In genomic region chr7:25069900-25070443, GRCh38 we compare ENCODE assay signal across 1 cellular context.
TF ChIP-seq lines count a peak whose summit lies in the region.

No MANE protein-coding gene starts in this region.

TF ChIP-seq in WTC11, 78 proteins besides CTCF, POLR2A, EP300 and RAD21:
- TF ChIP-seq NFYB (CRISPR knock-in tag; conservative IDR thresholded peaks at IDR 0.05; ENCODE audit: low read depth), result no peak
- TF ChIP-seq MLX (CRISPR knock-in tag; IDR thresholded peaks at IDR 0.05), result no peak
- no peak for TF ChIP-seq MAX (CRISPR knock-in tag; IDR thresholded peaks at IDR 0.05)
- TF ChIP-seq GTF2I (CRISPR knock-in tag; conservative IDR thresholded peaks at IDR 0.05), result no peak
- no peak for TF ChIP-seq MYBL2 (CRISPR knock-in tag; IDR thresholded peaks at IDR 0.05)
- TF ChIP-seq JUN (CRISPR knock-in tag; IDR thresholded peaks at IDR 0.05), result no peak
- no peak for TF ChIP-seq ETV6 (CRISPR knock-in tag; IDR thresholded peaks at IDR 0.05)
- no peak for TF ChIP-seq ESRRA (CRISPR knock-in tag; IDR thresholded peaks at IDR 0.05; ENCODE audit: borderline replicate concordance)
- no peak for TF ChIP-seq GABPB1 (CRISPR knock-in tag; IDR thresholded peaks at IDR 0.05)
- TF ChIP-seq ZNF263 (CRISPR knock-in tag; IDR thresholded peaks at IDR 0.05; ENCODE audit: low read depth), result no peak
- no peak for TF ChIP-seq PRRX2 (CRISPR knock-in tag; IDR thresholded peaks at IDR 0.05)
- no peak for TF ChIP-seq HMGA2 (CRISPR knock-in tag; IDR thresholded peaks at IDR 0.05)
- no peak for TF ChIP-seq ZNF512 (CRISPR knock-in tag; IDR thresholded peaks at IDR 0.05; ENCODE audit: borderline replicate concordance)
- TF ChIP-seq ZNF416 (CRISPR knock-in tag; IDR thresholded peaks at IDR 0.05), result no peak
- TF ChIP-seq ZNF232 (CRISPR knock-in tag; IDR thresholded peaks at IDR 0.05), result no peak
- no peak for TF ChIP-seq ZSCAN18 (CRISPR knock-in tag; IDR thresholded peaks at IDR 0.05)
- TF ChIP-seq NR1H2 (CRISPR knock-in tag; IDR thresholded peaks at IDR 0.05), result no peak
- TF ChIP-seq ZNF671 (CRISPR knock-in tag; IDR thresholded peaks at IDR 0.05), result no peak
- TF ChIP-seq ERG (CRISPR knock-in tag; IDR thresholded peaks at IDR 0.05), result no peak
